1 cellular context compared by ENCODE assay signal in genomic region chr4:132646186-132646585, GRCh38.
A peak's percentile ranks its signal among the peaks of the same experiment; 100 is the strongest.
TF ChIP-seq lines count a peak whose summit lies in the region.

No MANE protein-coding gene starts in this region.

TF ChIP-seq in GM12878, 131 proteins besides CTCF, POLR2A, EP300 and RAD21 (continued from another document and continues in another):
- peak; percentile 56; the same call in 1 of the 2 replicates for TF ChIP-seq MTA3 (IDR thresholded peaks at IDR 0.05; ENCODE audit: borderline replicate concordance, low read length)
- no peak for TF ChIP-seq HDGF (IDR thresholded peaks at IDR 0.05)
- no peak for TF ChIP-seq ZNF384 (IDR thresholded peaks at IDR 0.05; ENCODE audit: borderline replicate concordance, low read depth, low read length)
- TF ChIP-seq EGR1 (IDR thresholded peaks at IDR 0.05; ENCODE audit: borderline replicate concordance in 1 of 2, low read depth in 2 of 2, low read length in 2 of 2): no peak
- TF ChIP-seq IRF4 (IDR thresholded peaks at IDR 0.05; ENCODE audit: low read depth, low read length): peak; percentile 90
- TF ChIP-seq TAF1 (IDR thresholded peaks at IDR 0.05; ENCODE audit: borderline replicate concordance, low read depth, low read length): no peak
- TF ChIP-seq BCL11A (IDR thresholded peaks at IDR 0.05; ENCODE audit: low read depth, low read length): peak; percentile 79
- TF ChIP-seq, protein P1, sequence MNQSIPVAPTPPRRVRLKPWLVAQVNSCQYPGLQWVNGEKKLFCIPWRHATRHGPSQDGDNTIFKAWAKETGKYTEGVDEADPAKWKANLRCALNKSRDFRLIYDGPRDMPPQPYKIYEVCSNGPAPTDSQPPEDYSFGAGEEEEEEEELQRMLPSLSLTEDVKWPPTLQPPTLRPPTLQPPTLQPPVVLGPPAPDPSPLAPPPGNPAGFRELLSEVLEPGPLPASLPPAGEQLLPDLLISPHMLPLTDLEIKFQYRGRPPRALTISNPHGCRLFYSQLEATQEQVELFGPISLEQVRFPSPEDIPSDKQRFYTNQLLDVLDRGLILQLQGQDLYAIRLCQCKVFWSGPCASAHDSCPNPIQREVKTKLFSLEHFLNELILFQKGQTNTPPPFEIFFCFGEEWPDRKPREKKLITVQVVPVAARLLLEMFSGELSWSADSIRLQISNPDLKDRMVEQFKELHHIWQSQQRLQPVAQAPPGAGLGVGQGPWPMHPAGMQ (IDR thresholded peaks at IDR 0.05; ENCODE audit: borderline replicate concordance): no peak
- TF ChIP-seq NR2C1 (IDR thresholded peaks at IDR 0.05): no peak
- 0 out of 2 replicates have a peak, but pooled peaks have one; percentile 45 for TF ChIP-seq RCOR1 (conservative IDR thresholded peaks at IDR 0.05; ENCODE audit: low read depth, low read length)
- TF ChIP-seq SRF (IDR thresholded peaks at IDR 0.05; ENCODE audit: low read depth in 2 of 2, low read length in 2 of 2): no peak
- no peak for TF ChIP-seq WRNIP1 (IDR thresholded peaks at IDR 0.05; ENCODE audit: borderline replicate concordance, low read depth, low read length)
- TF ChIP-seq, protein P2, sequence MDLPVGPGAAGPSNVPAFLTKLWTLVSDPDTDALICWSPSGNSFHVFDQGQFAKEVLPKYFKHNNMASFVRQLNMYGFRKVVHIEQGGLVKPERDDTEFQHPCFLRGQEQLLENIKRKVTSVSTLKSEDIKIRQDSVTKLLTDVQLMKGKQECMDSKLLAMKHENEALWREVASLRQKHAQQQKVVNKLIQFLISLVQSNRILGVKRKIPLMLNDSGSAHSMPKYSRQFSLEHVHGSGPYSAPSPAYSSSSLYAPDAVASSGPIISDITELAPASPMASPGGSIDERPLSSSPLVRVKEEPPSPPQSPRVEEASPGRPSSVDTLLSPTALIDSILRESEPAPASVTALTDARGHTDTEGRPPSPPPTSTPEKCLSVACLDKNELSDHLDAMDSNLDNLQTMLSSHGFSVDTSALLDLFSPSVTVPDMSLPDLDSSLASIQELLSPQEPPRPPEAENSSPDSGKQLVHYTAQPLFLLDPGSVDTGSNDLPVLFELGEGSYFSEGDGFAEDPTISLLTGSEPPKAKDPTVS (IDR thresholded peaks at IDR 0.05; ENCODE audit: low read depth, low read length): no peak
- TF ChIP-seq YBX1 (IDR thresholded peaks at IDR 0.05): no peak
- peak in 1 of 2 experiments; percentile 38; a peak in 1 of 4 replicates for TF ChIP-seq ETV6 (conservative IDR thresholded peaks at IDR 0.05 in 1 of 2, IDR thresholded peaks at IDR 0.05 in 1 of 2; ENCODE audit: borderline replicate concordance in 1 of 2, low read depth in 1 of 2)
- no peak for TF ChIP-seq ASH2L (IDR thresholded peaks at IDR 0.05; ENCODE audit: borderline replicate concordance, low read depth)
- peak; percentile 77; the same call in 1 of the 2 replicates for TF ChIP-seq PAX5 (IDR thresholded peaks at IDR 0.05; ENCODE audit: borderline replicate concordance, low read depth, low read length)
- no peak for TF ChIP-seq NFXL1 (IDR thresholded peaks at IDR 0.05; ENCODE audit: borderline replicate concordance)
- TF ChIP-seq NFYA (IDR thresholded peaks at IDR 0.05; ENCODE audit: borderline replicate concordance, low read depth, low read length): no peak
- no peak for TF ChIP-seq NR2C2 (IDR thresholded peaks at IDR 0.05; ENCODE audit: borderline replicate concordance, control insufficient read depth, insufficient read length, low read depth)
- TF ChIP-seq ZNF274 (IDR thresholded peaks at IDR 0.05; ENCODE audit: insufficient read depth, insufficient read length): no peak
- no peak for TF ChIP-seq CHD2 (IDR thresholded peaks at IDR 0.05; ENCODE audit: borderline replicate concordance, low read depth, low read length)
- no peak for TF ChIP-seq SREBF2 (IDR thresholded peaks at IDR 0.05; ENCODE audit: low read length)
- TF ChIP-seq E4F1 (IDR thresholded peaks at IDR 0.05; ENCODE audit: borderline replicate concordance, partially characterized antibody): no peak
- TF ChIP-seq ZNF207 (IDR thresholded peaks at IDR 0.05; ENCODE audit: borderline replicate concordance): no peak
- TF ChIP-seq IKZF2 (IDR thresholded peaks at IDR 0.05): peak; percentile 59 to 72
- peak; percentile 89 for TF ChIP-seq JUNB (IDR thresholded peaks at IDR 0.05)
- TF ChIP-seq SMAD5 (IDR thresholded peaks at IDR 0.05; ENCODE audit: low read depth): no peak
- TF ChIP-seq, protein P3, sequence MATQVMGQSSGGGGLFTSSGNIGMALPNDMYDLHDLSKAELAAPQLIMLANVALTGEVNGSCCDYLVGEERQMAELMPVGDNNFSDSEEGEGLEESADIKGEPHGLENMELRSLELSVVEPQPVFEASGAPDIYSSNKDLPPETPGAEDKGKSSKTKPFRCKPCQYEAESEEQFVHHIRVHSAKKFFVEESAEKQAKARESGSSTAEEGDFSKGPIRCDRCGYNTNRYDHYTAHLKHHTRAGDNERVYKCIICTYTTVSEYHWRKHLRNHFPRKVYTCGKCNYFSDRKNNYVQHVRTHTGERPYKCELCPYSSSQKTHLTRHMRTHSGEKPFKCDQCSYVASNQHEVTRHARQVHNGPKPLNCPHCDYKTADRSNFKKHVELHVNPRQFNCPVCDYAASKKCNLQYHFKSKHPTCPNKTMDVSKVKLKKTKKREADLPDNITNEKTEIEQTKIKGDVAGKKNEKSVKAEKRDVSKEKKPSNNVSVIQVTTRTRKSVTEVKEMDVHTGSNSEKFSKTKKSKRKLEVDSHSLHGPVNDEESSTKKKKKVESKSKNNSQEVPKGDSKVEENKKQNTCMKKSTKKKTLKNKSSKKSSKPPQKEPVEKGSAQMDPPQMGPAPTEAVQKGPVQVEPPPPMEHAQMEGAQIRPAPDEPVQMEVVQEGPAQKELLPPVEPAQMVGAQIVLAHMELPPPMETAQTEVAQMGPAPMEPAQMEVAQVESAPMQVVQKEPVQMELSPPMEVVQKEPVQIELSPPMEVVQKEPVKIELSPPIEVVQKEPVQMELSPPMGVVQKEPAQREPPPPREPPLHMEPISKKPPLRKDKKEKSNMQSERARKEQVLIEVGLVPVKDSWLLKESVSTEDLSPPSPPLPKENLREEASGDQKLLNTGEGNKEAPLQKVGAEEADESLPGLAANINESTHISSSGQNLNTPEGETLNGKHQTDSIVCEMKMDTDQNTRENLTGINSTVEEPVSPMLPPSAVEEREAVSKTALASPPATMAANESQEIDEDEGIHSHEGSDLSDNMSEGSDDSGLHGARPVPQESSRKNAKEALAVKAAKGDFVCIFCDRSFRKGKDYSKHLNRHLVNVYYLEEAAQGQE (IDR thresholded peaks at IDR 0.05; ENCODE audit: low read depth, low read length): no peak
- no peak; the same call in 1 of the 2 replicates for TF ChIP-seq NR2F1 (conservative IDR thresholded peaks at IDR 0.05)
- no peak for TF ChIP-seq CHD1 (IDR thresholded peaks at IDR 0.05; ENCODE audit: low read depth, low read length)
- TF ChIP-seq SIN3A (IDR thresholded peaks at IDR 0.05; ENCODE audit: low read depth, low read length): no peak
- TF ChIP-seq TARDBP (IDR thresholded peaks at IDR 0.05; ENCODE audit: borderline replicate concordance): no peak
- TF ChIP-seq, protein P4, sequence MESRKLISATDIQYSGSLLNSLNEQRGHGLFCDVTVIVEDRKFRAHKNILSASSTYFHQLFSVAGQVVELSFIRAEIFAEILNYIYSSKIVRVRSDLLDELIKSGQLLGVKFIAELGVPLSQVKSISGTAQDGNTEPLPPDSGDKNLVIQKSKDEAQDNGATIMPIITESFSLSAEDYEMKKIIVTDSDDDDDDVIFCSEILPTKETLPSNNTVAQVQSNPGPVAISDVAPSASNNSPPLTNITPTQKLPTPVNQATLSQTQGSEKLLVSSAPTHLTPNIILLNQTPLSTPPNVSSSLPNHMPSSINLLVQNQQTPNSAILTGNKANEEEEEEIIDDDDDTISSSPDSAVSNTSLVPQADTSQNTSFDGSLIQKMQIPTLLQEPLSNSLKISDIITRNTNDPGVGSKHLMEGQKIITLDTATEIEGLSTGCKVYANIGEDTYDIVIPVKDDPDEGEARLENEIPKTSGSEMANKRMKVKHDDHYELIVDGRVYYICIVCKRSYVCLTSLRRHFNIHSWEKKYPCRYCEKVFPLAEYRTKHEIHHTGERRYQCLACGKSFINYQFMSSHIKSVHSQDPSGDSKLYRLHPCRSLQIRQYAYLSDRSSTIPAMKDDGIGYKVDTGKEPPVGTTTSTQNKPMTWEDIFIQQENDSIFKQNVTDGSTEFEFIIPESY (IDR thresholded peaks at IDR 0.05): no peak
- TF ChIP-seq ZBED1 (IDR thresholded peaks at IDR 0.05; ENCODE audit: borderline replicate concordance): peak; percentile 70; the same call in 1 of the 2 replicates
- TF ChIP-seq YY1 (IDR thresholded peaks at IDR 0.05; ENCODE audit: low read depth, low read length): no peak
- no peak for TF ChIP-seq RBBP5 (conservative IDR thresholded peaks at IDR 0.05)
- no peak for TF ChIP-seq HDAC2 (IDR thresholded peaks at IDR 0.05)
- TF ChIP-seq EZH2 (IDR thresholded peaks at IDR 0.05; ENCODE audit: borderline replicate concordance, control insufficient read depth, low read depth, low read length): no peak
- TF ChIP-seq RB1 (IDR thresholded peaks at IDR 0.05; ENCODE audit: borderline replicate concordance): no peak
- peak; percentile 79 for TF ChIP-seq ZNF217 (IDR thresholded peaks at IDR 0.05)
- TF ChIP-seq MYC (IDR thresholded peaks at IDR 0.05; ENCODE audit: insufficient read depth, insufficient read length, insufficient replicate concordance, low read length, severe bottlenecking): no peak
- peak; percentile 32; the same call in 1 of the 2 replicates for TF ChIP-seq IKZF1 (conservative IDR thresholded peaks at IDR 0.05)
- TF ChIP-seq, protein P5, sequence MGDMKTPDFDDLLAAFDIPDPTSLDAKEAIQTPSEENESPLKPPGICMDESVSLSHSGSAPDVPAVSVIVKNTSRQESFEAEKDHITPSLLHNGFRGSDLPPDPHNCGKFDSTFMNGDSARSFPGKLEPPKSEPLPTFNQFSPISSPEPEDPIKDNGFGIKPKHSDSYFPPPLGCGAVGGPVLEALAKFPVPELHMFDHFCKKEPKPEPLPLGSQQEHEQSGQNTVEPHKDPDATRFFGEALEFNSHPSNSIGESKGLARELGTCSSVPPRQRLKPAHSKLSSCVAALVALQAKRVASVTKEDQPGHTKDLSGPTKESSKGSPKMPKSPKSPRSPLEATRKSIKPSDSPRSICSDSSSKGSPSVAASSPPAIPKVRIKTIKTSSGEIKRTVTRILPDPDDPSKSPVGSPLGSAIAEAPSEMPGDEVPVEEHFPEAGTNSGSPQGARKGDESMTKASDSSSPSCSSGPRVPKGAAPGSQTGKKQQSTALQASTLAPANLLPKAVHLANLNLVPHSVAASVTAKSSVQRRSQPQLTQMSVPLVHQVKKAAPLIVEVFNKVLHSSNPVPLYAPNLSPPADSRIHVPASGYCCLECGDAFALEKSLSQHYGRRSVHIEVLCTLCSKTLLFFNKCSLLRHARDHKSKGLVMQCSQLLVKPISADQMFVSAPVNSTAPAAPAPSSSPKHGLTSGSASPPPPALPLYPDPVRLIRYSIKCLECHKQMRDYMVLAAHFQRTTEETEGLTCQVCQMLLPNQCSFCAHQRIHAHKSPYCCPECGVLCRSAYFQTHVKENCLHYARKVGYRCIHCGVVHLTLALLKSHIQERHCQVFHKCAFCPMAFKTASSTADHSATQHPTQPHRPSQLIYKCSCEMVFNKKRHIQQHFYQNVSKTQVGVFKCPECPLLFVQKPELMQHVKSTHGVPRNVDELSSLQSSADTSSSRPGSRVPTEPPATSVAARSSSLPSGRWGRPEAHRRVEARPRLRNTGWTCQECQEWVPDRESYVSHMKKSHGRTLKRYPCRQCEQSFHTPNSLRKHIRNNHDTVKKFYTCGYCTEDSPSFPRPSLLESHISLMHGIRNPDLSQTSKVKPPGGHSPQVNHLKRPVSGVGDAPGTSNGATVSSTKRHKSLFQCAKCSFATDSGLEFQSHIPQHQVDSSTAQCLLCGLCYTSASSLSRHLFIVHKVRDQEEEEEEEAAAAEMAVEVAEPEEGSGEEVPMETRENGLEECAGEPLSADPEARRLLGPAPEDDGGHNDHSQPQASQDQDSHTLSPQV (IDR thresholded peaks at IDR 0.05): no peak
- peak; percentile 89 for TF ChIP-seq NFIC (IDR thresholded peaks at IDR 0.05; ENCODE audit: low read depth, low read length)
- no peak for TF ChIP-seq SMC3 (IDR thresholded peaks at IDR 0.05; ENCODE audit: borderline replicate concordance, low read length)
- TF ChIP-seq USF2 (IDR thresholded peaks at IDR 0.05; ENCODE audit: borderline replicate concordance, low read depth, low read length): no peak
- peak; percentile 73; the same call in 1 of the 2 replicates for TF ChIP-seq TBL1XR1 (IDR thresholded peaks at IDR 0.05; ENCODE audit: low read depth, low read length)
